18 cellular contexts compared by ENCODE assay signal in the genomic region with DNA sequence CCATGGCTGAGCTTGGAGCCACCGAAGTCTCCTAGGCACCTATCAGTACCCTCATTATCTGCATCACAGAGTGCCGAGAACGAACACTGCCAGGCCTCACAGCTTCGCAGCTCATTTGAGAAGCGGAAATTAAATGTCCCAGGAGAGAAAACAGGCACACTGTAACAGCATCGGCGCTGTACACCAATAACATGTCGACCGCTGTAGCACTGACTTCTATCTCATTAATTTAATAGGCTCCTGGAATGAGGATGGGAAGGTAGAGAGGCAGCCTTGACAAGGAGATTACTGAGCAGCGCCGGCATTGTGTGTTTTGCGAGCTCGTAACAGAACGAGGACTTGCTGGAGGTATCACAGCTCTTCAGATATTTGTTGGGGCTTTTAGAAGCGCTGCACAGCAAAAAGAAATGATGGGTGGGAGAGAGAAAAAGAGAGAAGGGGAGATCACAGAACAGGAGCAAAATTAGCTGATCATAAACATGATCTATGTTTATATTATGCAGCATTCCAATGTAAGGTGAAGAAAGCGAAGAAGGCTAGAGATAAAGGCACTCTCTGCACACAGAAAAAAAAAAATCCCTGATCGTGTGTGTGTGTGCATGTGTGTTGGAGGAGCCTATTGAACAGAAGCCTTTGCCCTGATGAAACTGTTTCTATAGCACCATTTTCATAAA. TPM values are rescaled to one million over a fixed set of nuclear protein-coding genes. Genes with fewer than 3 reads are reported as not detected.
DNase-seq lines count a peak whose midpoint lies in the region; ATAC-seq and TF ChIP-seq lines count a peak whose summit lies in the region.
"Had no signal": no experiment of that assay in that cellular context is flagged by ENCODE, and none has a peak within 500 bp of the region (broad histone marks: within the 10 kb centered on the region; RNA-seq: fewer than 3 reads in every experiment).

No MANE protein-coding gene starts in this region.

- H3K9me3 Mint-ChIP-seq in activated naive CD4-positive, alpha-beta T cell treated with anti-CD3 and anti-CD28 coated beads for 36 hours, result no peaks in the 10 kb centered on the region
- no peaks in the 10 kb centered on the region for H3K9me3 Mint-ChIP-seq in CD8-positive, alpha-beta T cell
- H3K9me3 Mint-ChIP-seq: CD4-positive, CD25-positive, alpha-beta regulatory T cell; stimulated activated naive CD8-positive, alpha-beta T cell treated with anti-CD3 and anti-CD28 coated beads, Interleukin-15, Interleukin-2, amounts not matched to agents 100 ng/mL and 50 ng/mL, for 24 hours; type B pancreatic cell had no signal

- TF ChIP-seq CTCF in gastrocnemius medialis (IDR thresholded peaks at IDR 0.05 in 4 of 5, conservative IDR thresholded peaks at IDR 0.05 in 1 of 5), result no peak
- TF ChIP-seq CTCF in CD8-positive, alpha-beta T cell (IDR thresholded peaks at IDR 0.05), result no peak

- TF ChIP-seq POLR2A in gastrocnemius medialis (IDR thresholded peaks at IDR 0.05), result no peak

- in situ Hi-C loops in gastrocnemius medialis (cut with MboI; ENCODE audit: low sequenced_read_pairs in 4 of 4), result loop anchor here in 2 of 4 donors (25.0 kb wide), 2 partner anchors 854 to 879 kb away; no protein-coding TSS in a partner anchor

- H3K27me3 Mint-ChIP-seq in activated naive CD4-positive, alpha-beta T cell treated with anti-CD3 and anti-CD28 coated beads for 36 hours (ENCODE audit: low read depth), result peaks cover 4% of the 10 kb centered on the region
- peaks cover 3% of the 10 kb centered on the region for H3K27me3 Mint-ChIP-seq in CD8-positive, alpha-beta T cell (ENCODE audit: low read depth)
- H3K27me3 Mint-ChIP-seq: activated CD8-positive, alpha-beta memory T cell treated with anti-CD3 and anti-CD28 coated beads, Interleukin-2, amount 10 ng/mL, durations not matched to agents 7 days and 5 days; CD4-positive, CD25-positive, alpha-beta regulatory T cell; stimulated activated naive CD8-positive, alpha-beta T cell treated with anti-CD3 and anti-CD28 coated beads, Interleukin-15, Interleukin-2, amounts not matched to agents 100 ng/mL and 50 ng/mL, for 24 hours had no signal

- CTCF ChIA-PET in activated naive CD4-positive, alpha-beta T cell treated with anti-CD3 and anti-CD28 coated beads for 36 hours (lab: Charles Lee), result no interaction called here
- CTCF ChIA-PET in CD8-positive, alpha-beta T cell (lab: Charles Lee), result no interaction called here

- H3K36me3 Mint-ChIP-seq in activated naive CD4-positive, alpha-beta T cell treated with anti-CD3 and anti-CD28 coated beads for 36 hours (ENCODE audit: low read depth), result no peaks in the 10 kb centered on the region
- H3K36me3 Mint-ChIP-seq in CD8-positive, alpha-beta T cell, result no peaks in the 10 kb centered on the region
- H3K36me3 Mint-ChIP-seq: activated CD8-positive, alpha-beta memory T cell treated with anti-CD3 and anti-CD28 coated beads, Interleukin-2, amount 10 ng/mL, durations not matched to agents 7 days and 5 days; CD4-positive, CD25-positive, alpha-beta regulatory T cell; type B pancreatic cell had no signal

- POLR2A ChIA-PET in CD8-positive, alpha-beta T cell (lab: Charles Lee), result interaction anchor here (0.6 kb wide), 1 partner anchor 8 kb away, joined by 4 read pairs; no protein-coding TSS in a partner anchor

- no peak overlapping the region for H3K4me3 Mint-ChIP-seq in activated naive CD4-positive, alpha-beta T cell treated with anti-CD3 and anti-CD28 coated beads for 36 hours
- H3K4me3 Mint-ChIP-seq in CD8-positive, alpha-beta T cell, result no peak overlapping the region
- H3K4me3 Mint-ChIP-seq: activated CD8-positive, alpha-beta memory T cell treated with anti-CD3 and anti-CD28 coated beads, Interleukin-2, amount 10 ng/mL, durations not matched to agents 7 days and 5 days; CD4-positive, CD25-positive, alpha-beta regulatory T cell; stimulated activated naive CD8-positive, alpha-beta T cell treated with anti-CD3 and anti-CD28 coated beads, Interleukin-15, Interleukin-2, amounts not matched to agents 100 ng/mL and 50 ng/mL, for 24 hours; type B pancreatic cell had no signal

- intact Hi-C loops in activated naive CD4-positive, alpha-beta T cell treated with anti-CD3 and anti-CD28 coated beads for 36 hours (cut with micrococcal nuclease), result no loop called here
- intact Hi-C loops in gastrocnemius medialis (cut with DNase I; ENCODE audit: low total_unique reads), result no loop called here
- intact Hi-C loops in CD8-positive, alpha-beta T cell (cut with DNase I, micrococcal nuclease), result no loop called here

- H3K4me3 ChIP-seq in gastrocnemius medialis, result no peak overlapping the region
- H3K4me3 ChIP-seq in CD8-positive, alpha-beta T cell (ENCODE audit: low read depth, low read length), result no peak overlapping the region
- H3K4me3 ChIP-seq: right lobe of liver, SJCRH30 had no signal

- no peak overlapping the region for H3K27ac ChIP-seq in gastrocnemius medialis
- H3K27ac ChIP-seq in CD8-positive, alpha-beta T cell (ENCODE audit: low read depth, low read length), result no peak overlapping the region
- H3K27ac ChIP-seq: neutrophil, right lobe of liver, SJCRH30 had no signal

- H3K27me3 ChIP-seq in gastrocnemius medialis, result no peaks in the 10 kb centered on the region
- H3K27me3 ChIP-seq in CD8-positive, alpha-beta T cell (ENCODE audit: insufficient read depth, low read length), result no peaks in the 10 kb centered on the region
- H3K27me3 ChIP-seq: neutrophil, right lobe of liver, SJCRH30 had no signal

- H3K4me1 ChIP-seq in gastrocnemius medialis, result no peaks in the 10 kb centered on the region
- no peaks in the 10 kb centered on the region for H3K4me1 ChIP-seq in CD8-positive, alpha-beta T cell (ENCODE audit: insufficient read depth, low read length)
- H3K4me1 ChIP-seq: right lobe of liver had no signal

- no peak overlapping the region for H3K27ac Mint-ChIP-seq in activated naive CD4-positive, alpha-beta T cell treated with anti-CD3 and anti-CD28 coated beads for 36 hours
- no peak overlapping the region for H3K27ac Mint-ChIP-seq in CD8-positive, alpha-beta T cell
- H3K27ac Mint-ChIP-seq: activated CD8-positive, alpha-beta memory T cell treated with anti-CD3 and anti-CD28 coated beads, Interleukin-2, amount 10 ng/mL, durations not matched to agents 7 days and 5 days; CD4-positive, CD25-positive, alpha-beta regulatory T cell; stimulated activated naive CD8-positive, alpha-beta T cell treated with anti-CD3 and anti-CD28 coated beads, Interleukin-15, Interleukin-2, amounts not matched to agents 100 ng/mL and 50 ng/mL, for 24 hours; type B pancreatic cell had no signal

- H3K36me3 ChIP-seq in gastrocnemius medialis, result no peaks in the 10 kb centered on the region
- no peaks in the 10 kb centered on the region for H3K36me3 ChIP-seq in CD8-positive, alpha-beta T cell (ENCODE audit: insufficient read depth, low read length)
- H3K36me3 ChIP-seq: neutrophil, right lobe of liver, SJCRH30 had no signal

- DNase-seq in NCI-H146 (lab: John Stamatoyannopoulos, UW) (peak; percentile 44), NCI-H146 treated with DMSO at 0.1 percent for 48 hours (lab: John Stamatoyannopoulos, UW; ENCODE audit: unreplicated experiment) (no peak), NCI-H2171 treated with DMSO at 0.1 percent for 48 hours (lab: John Stamatoyannopoulos, UW) (peak; percentile 84), SK-N-DZ (ENCODE audit: low spot score) (peak; percentile 27), retina (peak; percentile 74), gastrocnemius medialis (no peak)
- DNase-seq in activated naive CD4-positive, alpha-beta T cell treated with anti-CD3 and anti-CD28 coated beads for 36 hours, result no peak
- DNase-seq in CD8-positive, alpha-beta T cell, result no peak
- DNase-seq: activated CD8-positive, alpha-beta memory T cell treated with anti-CD3 and anti-CD28 coated beads, Interleukin-2, amount 10 ng/mL, durations not matched to agents 7 days and 5 days; CD4-positive, CD25-positive, alpha-beta regulatory T cell; NCI-H2107; right lobe of liver had no signal

- H3K4me1 Mint-ChIP-seq in activated naive CD4-positive, alpha-beta T cell treated with anti-CD3 and anti-CD28 coated beads for 36 hours (ENCODE audit: low read depth), result no peaks in the 10 kb centered on the region
- H3K4me1 Mint-ChIP-seq in CD8-positive, alpha-beta T cell (ENCODE audit: low read depth), result no peaks in the 10 kb centered on the region
- H3K4me1 Mint-ChIP-seq: activated CD8-positive, alpha-beta memory T cell treated with anti-CD3 and anti-CD28 coated beads, Interleukin-2, amount 10 ng/mL, durations not matched to agents 7 days and 5 days; CD4-positive, CD25-positive, alpha-beta regulatory T cell had no signal

- H3K9me3 ChIP-seq in gastrocnemius medialis, result no peaks in the 10 kb centered on the region
- H3K9me3 ChIP-seq in CD8-positive, alpha-beta T cell (ENCODE audit: low read length), result no peaks in the 10 kb centered on the region
- H3K9me3 ChIP-seq: neutrophil, right lobe of liver, SJCRH30 had no signal

- ATAC-seq in gastrocnemius medialis, result no peak
- no peak for ATAC-seq in CD8-positive, alpha-beta T cell
- ATAC-seq: activated CD8-positive, alpha-beta memory T cell treated with anti-CD3 and anti-CD28 coated beads, Interleukin-2, amount 10 ng/mL, durations not matched to agents 7 days and 5 days; right lobe of liver had no signal

RNA-seq across cellular contexts. Expression of a gene that starts 29.2 kb away (rescaled TPM):
- 1.1 and 2.5 TPM in 2 replicates for polyA plus RNA-seq in SK-N-DZ (2014; cell fraction: cytosol; rRNA removed)
- 2.1 and 2.8 TPM in 2 replicates for polyA plus RNA-seq in SK-N-DZ (2014; cell fraction: nucleus; rRNA removed)
- total RNA-seq in activated naive CD4-positive, alpha-beta T cell treated with anti-CD3 and anti-CD28 coated beads for 36 hours, result not detected
- 1 to 10 TPM in 2 of 4 donors, under 1 TPM in 2; 0.36 to 5.8 (median 1.3) TPM for total RNA-seq in gastrocnemius medialis
- total RNA-seq in CD8-positive, alpha-beta T cell, result not detected
- total RNA-seq: activated CD8-positive, alpha-beta memory T cell treated with anti-CD3 and anti-CD28 coated beads, Interleukin-2, amount 10 ng/mL, durations not matched to agents 7 days and 5 days; CD4-positive, CD25-positive, alpha-beta regulatory T cell; LHCN-M2; mononuclear cell had no signal
- polyA plus RNA-seq: CD4-positive, CD25-positive, alpha-beta regulatory T cell had no signal

Comparison
In these comparisons a context has a peak if more than half of its experiments do, and no peak if none do; other contexts are left out.
1. DNase-seq: peak in NCI-H146 (single experiment), NCI-H2171 treated with DMSO at 0.1 percent for 48 hours (single experiment), SK-N-DZ (single experiment) and retina (single experiment); none in NCI-H146 treated with DMSO at 0.1 percent for 48 hours (single experiment), activated naive CD4-positive, alpha-beta T cell treated with anti-CD3 and anti-CD28 coated beads for 36 hours (single experiment), gastrocnemius medialis (0 of 2) and CD8-positive, alpha-beta T cell (0 of 7).